In the genomic region with DNA sequence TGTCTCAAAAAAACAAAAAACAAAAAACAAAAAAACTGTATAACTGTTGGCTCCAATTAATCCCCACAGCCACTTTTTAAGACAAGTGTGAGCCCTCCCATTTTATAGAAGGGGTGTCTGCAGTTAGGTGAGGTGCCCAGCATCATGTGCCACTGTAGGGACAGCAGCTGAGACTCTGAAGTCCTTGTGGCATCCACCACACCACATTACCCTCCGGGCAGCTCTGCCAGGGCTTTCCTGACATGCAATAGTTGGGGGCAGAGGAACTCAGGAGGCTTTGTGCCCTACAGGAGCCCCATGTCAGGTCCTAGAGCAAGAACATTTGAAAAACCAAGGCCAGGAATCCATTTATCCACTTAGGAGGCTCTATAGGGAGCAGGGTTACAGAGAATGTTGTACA, we compare ENCODE assay signal across 20 cellular contexts. TPM values are rescaled to one million over a fixed set of nuclear protein-coding genes. Genes with fewer than 3 reads are reported as not detected.
DNase-seq lines count a peak whose midpoint lies in the region; ATAC-seq and TF ChIP-seq lines count a peak whose summit lies in the region.
"Had no signal": no experiment of that assay in that cellular context is flagged by ENCODE, and none has a peak within 500 bp of the region (broad histone marks: within the 10 kb centered on the region; RNA-seq: fewer than 3 reads in every experiment).

No MANE protein-coding gene starts in this region.

- H3K27me3 Mint-ChIP-seq in type B pancreatic cell = no peaks in the 10 kb centered on the region
- H3K27me3 Mint-ChIP-seq: T-cell had no signal

- H3K9ac ChIP-seq in Karpas-422 (ENCODE audit: low read length) (0 out of 2 replicates have a peak overlapping the region, but pooled peaks have one; percentile 4), muscle layer of colon (ENCODE audit: low read length) (no peak overlapping the region), subcutaneous abdominal adipose tissue (ENCODE audit: low read length in 5 of 5) (peak overlapping the region in 2 of 5 donors; percentile 10 to 22)

- no peak overlapping the region for H3K27ac Mint-ChIP-seq in type B pancreatic cell

- no peak for TF ChIP-seq CTCF in type B pancreatic cell (conservative IDR thresholded peaks at IDR 0.05)

- H3K27ac ChIP-seq in Karpas-422 (ENCODE audit: low read length) (peak overlapping the region; percentile 60), adipose tissue (ENCODE audit: low read depth, low read length) (peak overlapping the region; percentile 20), muscle layer of colon (ENCODE audit: low read depth, low read length) (peak overlapping the region; percentile 92), subcutaneous abdominal adipose tissue (ENCODE audit: low read depth, low read length) (peak overlapping the region; percentile 93)
- H3K27ac ChIP-seq: C4-2B, epithelial cell of prostate had no signal

- no peak overlapping the region for H3K4me2 ChIP-seq in Karpas-422 (ENCODE audit: low read depth, low read length, poor library complexity, severe bottlenecking)
- H3K4me2 ChIP-seq: hepatocyte had no signal

- WGBS in adipose tissue, 3 donors = 51 to 89% (median 64%) methylated on average over 1 of the region's 1 CpG

- H3K9me2 ChIP-seq in Karpas-422 (replicated peaks; ENCODE audit: insufficient read depth, low read length) = no peaks in the 10 kb centered on the region

- peaks cover 7% of the 10 kb centered on the region; the same call in 1 of the 2 replicates for H4K20me1 ChIP-seq in Karpas-422 (ENCODE audit: insufficient read depth, low read depth, low read length)

- no peaks in the 10 kb centered on the region for H3K9me3 Mint-ChIP-seq in type B pancreatic cell
- H3K9me3 Mint-ChIP-seq: activated naive CD4-positive, alpha-beta T cell treated with anti-CD3 and anti-CD28 coated beads, Interleukin-2, amount 50 U/mL, for 72 hours; neural crest cell; T-cell had no signal

- ATAC-seq in HG03469 (IDR thresholded peaks at IDR 0.05; ENCODE audit: unreplicated experiment) = no peak
- ATAC-seq: activated naive CD4-positive, alpha-beta T cell treated with anti-CD3 and anti-CD28 coated beads, Interleukin-2, amount 50 U/mL, for 72 hours; T-cell had no signal

- H3K36me3 ChIP-seq in Karpas-422 (ENCODE audit: insufficient read depth, low read length) = peaks cover 48% of the 10 kb centered on the region
- H3K36me3 ChIP-seq in muscle layer of colon (ENCODE audit: insufficient read depth, low read length) = no peaks in the 10 kb centered on the region
- H3K36me3 ChIP-seq in subcutaneous abdominal adipose tissue (ENCODE audit: control insufficient read depth in 5 of 5, insufficient read depth in 5 of 5, low read length in 5 of 5) = no peaks in the 10 kb centered on the region

- H3K4me1 ChIP-seq in Karpas-422 (ENCODE audit: low read length) (peaks cover 69% of the 10 kb centered on the region), muscle layer of colon (ENCODE audit: insufficient read depth, low read length) (peaks cover 76% of the 10 kb centered on the region), subcutaneous abdominal adipose tissue (ENCODE audit: control insufficient read depth in 5 of 5, insufficient read depth in 5 of 5, low read length in 5 of 5) (peaks cover 20 to 84% (median 68%) of the 10 kb centered on the region in 5 donors)

- DNase-seq in Karpas-422 = no peak
- no peak for DNase-seq in NAMALWA (ENCODE audit: low spot score)
- DNase-seq in type B pancreatic cell (ENCODE audit: extremely low spot score, unreplicated experiment) = no peak
- DNase-seq in GOT3 (lab: John Stamatoyannopoulos, UW) = no peak
- DNase-seq: activated CD8-positive, alpha-beta memory T cell treated with anti-CD3 and anti-CD28 coated beads, Interleukin-2, amount 50 U/mL, for 4 hours; DMS79 treated with DMSO at 0.1 percent for 48 hours; H7; NCI-H1105; NCI-H345; substantia nigra; T-cell had no signal

- H3K9me3 ChIP-seq in Karpas-422 (ENCODE audit: low read length) = no peaks in the 10 kb centered on the region
- H3K9me3 ChIP-seq in muscle layer of colon (ENCODE audit: low read length) = no peaks in the 10 kb centered on the region
- no peaks in the 10 kb centered on the region for H3K9me3 ChIP-seq in subcutaneous abdominal adipose tissue (ENCODE audit: control insufficient read depth in 5 of 5, low read length in 5 of 5)

- H3K4me3 Mint-ChIP-seq in type B pancreatic cell = no peak overlapping the region
- H3K4me3 Mint-ChIP-seq: neural crest cell had no signal

- peaks cover 97% of the 10 kb centered on the region for H3K79me2 ChIP-seq in Karpas-422 (ENCODE audit: low read length)

- H2AFZ ChIP-seq in Karpas-422 (ENCODE audit: low read length) = no peak overlapping the region
- H2AFZ ChIP-seq: hepatocyte had no signal

- peaks cover 12% of the 10 kb centered on the region for H3K4me1 Mint-ChIP-seq in type B pancreatic cell (ENCODE audit: unreplicated experiment)

- H3K27me3 ChIP-seq in Karpas-422 (ENCODE audit: low read length) (no peaks in the 10 kb centered on the region), muscle layer of colon (ENCODE audit: control insufficient read depth in 1 of 2, insufficient read depth in 2 of 2, low read length in 2 of 2) (no peaks in the 10 kb centered on the region), subcutaneous abdominal adipose tissue (ENCODE audit: control insufficient read depth in 5 of 5, insufficient read depth in 4 of 5, low read length in 5 of 5) (no peaks in the 10 kb centered on the region)
- H3K27me3 ChIP-seq: hepatocyte had no signal

- H3K4me3 ChIP-seq in Karpas-422 (ENCODE audit: low read length) = no peak overlapping the region
- H3K4me3 ChIP-seq in muscle layer of colon (ENCODE audit: low read depth in 1 of 2, low read length in 2 of 2) = no peak overlapping the region
- peak overlapping the region in 3 of 5 donors; percentile 23 to 41 (median 36) for H3K4me3 ChIP-seq in subcutaneous abdominal adipose tissue (ENCODE audit: low read depth in 1 of 5, low read length in 5 of 5)
- H3K4me3 ChIP-seq: hepatocyte had no signal

- no peaks in the 10 kb centered on the region for H3K36me3 Mint-ChIP-seq in type B pancreatic cell
- H3K36me3 Mint-ChIP-seq: activated naive CD4-positive, alpha-beta T cell treated with anti-CD3 and anti-CD28 coated beads, Interleukin-2, amount 50 U/mL, for 72 hours; T-cell had no signal

RNA-seq across cellular contexts. Expression of a gene that starts 17.3 kb away (rescaled TPM):
- 261 and 285 TPM in 2 replicates for total RNA-seq in Karpas-422 (2014; rRNA removed; shearing (Covaris generic); ENCODE audit: low replicate concordance)
- 100 to 1,000 TPM in 1 of 3 donors, 10 to 100 TPM in 2; 18.1 to 122 (median 74.4) TPM for polyA plus RNA-seq in adipose tissue
- total RNA-seq in type B pancreatic cell (ENCODE audit: low replicate concordance) = 13.9 and 24.3 TPM in 2 replicates

RNA-seq across cellular contexts. Expression of a gene that starts 51.8 kb away (rescaled TPM):
- 0.11 TPM in 1 of 2 replicates, not detected in the other for total RNA-seq in Karpas-422 (2014; rRNA removed; shearing (Covaris generic); ENCODE audit: low replicate concordance)
- 10 to 100 TPM in 2 of 3 donors, 1 to 10 TPM in 1; 5.8 to 30.0 (median 18.4) TPM for polyA plus RNA-seq in adipose tissue
- total RNA-seq in type B pancreatic cell (ENCODE audit: low replicate concordance) = 7.5 and 15.1 TPM in 2 replicates

Comparison
In these comparisons a context has a peak if more than half of its experiments do, and no peak if none do; other contexts are left out.
1. H3K27ac ChIP-seq: peak in every context shown above with its lines; median percentile 93 in subcutaneous abdominal adipose tissue; 92 in muscle layer of colon; 60 in Karpas-422; 20 in adipose tissue.
2. H3K4me3 ChIP-seq: peak in subcutaneous abdominal adipose tissue (3 of 5); none in Karpas-422 (single experiment) and muscle layer of colon (0 of 2).
3. RNA of a gene that starts 17.3 kb away (total RNA-seq): 261 to 285 TPM in Karpas-422; 13.9 to 24.3 TPM in type B pancreatic cell; every median in the first group is over 10 times any median in the second.